In the genomic region with DNA sequence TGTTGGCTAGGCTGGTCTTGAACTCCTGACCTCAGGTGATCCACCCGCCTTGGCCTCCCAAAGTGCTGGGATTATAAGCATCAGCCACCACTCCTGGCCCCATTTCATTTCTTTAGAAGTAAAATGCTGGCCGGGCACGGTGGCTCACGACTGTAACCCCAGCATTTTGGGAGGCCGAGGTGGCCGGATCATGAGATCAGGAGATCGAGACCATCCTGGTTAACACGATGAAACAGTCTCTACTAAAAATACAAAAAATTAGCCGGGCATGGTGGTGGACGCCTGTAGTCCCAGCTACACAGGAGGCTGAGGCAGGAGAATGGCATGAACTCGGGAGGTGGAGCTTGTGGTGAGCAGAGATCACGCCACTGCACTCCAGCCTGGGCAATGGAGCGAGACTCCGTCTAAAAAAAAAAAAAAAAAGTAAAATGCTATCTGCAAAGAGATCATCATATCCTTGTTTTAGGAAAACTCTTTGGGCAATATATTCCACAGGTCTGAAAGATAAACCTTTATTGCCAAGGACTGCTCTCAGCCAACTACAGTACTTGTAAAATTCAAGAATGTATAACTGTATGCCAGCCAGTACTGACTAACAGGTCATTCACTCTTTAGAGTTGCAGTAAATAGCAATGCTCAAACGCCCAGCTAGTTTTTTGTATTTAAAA, we compare ENCODE assay signal across 27 cellular contexts. TPM values are rescaled to one million over a fixed set of nuclear protein-coding genes. Genes with fewer than 3 reads are reported as not detected.
A peak's percentile ranks its signal among the peaks of the same experiment; 100 is the strongest.
DNase-seq lines count a peak whose midpoint lies in the region; ATAC-seq and TF ChIP-seq lines count a peak whose summit lies in the region.
"Had no signal": no experiment of that assay in that cellular context is flagged by ENCODE, and none has a peak within 500 bp of the region (broad histone marks: within the 10 kb centered on the region; RNA-seq: fewer than 3 reads in every experiment).

No MANE protein-coding gene starts in this region.

- DNase-seq in left ventricle myocardium inferior (no peak), heart right ventricle (no peak), RWPE2 (ENCODE audit: low spot score) (no peak), uterus (no peak), SW 1271 (lab: John Stamatoyannopoulos, UW) (no peak), coronary artery (ENCODE audit: low spot score) (no peak)
- DNase-seq in activated CD4-positive, alpha-beta memory T cell treated with anti-CD3 and anti-CD28 coated beads for 36 hours: no peak
- DNase-seq: activated CD8-positive, alpha-beta memory T cell treated with anti-CD3 and anti-CD28 coated beads for 24 hours; C1 segment of cervical spinal cord; DMS 273 treated with DMSO at 0.1 percent for 48 hours; GOT3; head of caudate nucleus; naive thymus-derived CD4-positive, alpha-beta T cell; NCI-H187 treated with DMSO at 0.1 percent for 48 hours; NCI-H446; Right ventricle myocardium superior; stimulated activated CD8-positive, alpha-beta memory T cell treated with anti-CD3 and anti-CD28 coated beads, Interleukin-4, amount 100 ng/mL, for 48 hours had no signal

- TF ChIP-seq EP300 in gastroesophageal sphincter (IDR thresholded peaks at IDR 0.05): no peak

- ATAC-seq in heart right ventricle (no peak), RWPE2 (ENCODE audit: low read depth) (no peak), gastroesophageal sphincter (no peak)
- ATAC-seq: esophagus mucosa; naive thymus-derived CD4-positive, alpha-beta T cell; WTC11 had no signal

- H3K4me1 ChIP-seq in left ventricle myocardium inferior: peaks cover 66% of the 10 kb centered on the region
- peaks cover 0 to 41% (median 20%) of the 10 kb centered on the region in 9 donors for H3K4me1 ChIP-seq in heart right ventricle
- peaks cover 19% of the 10 kb centered on the region for H3K4me1 ChIP-seq in RWPE2 (ENCODE audit: insufficient read depth, poor library complexity, severe bottlenecking)
- H3K4me1 ChIP-seq in gastroesophageal sphincter: peaks cover 0 to 73% (median 4%) of the 10 kb centered on the region in 3 donors
- no peaks in the 10 kb centered on the region for H3K4me1 ChIP-seq in uterus

- H3K27me3 ChIP-seq in left ventricle myocardium inferior (ENCODE audit: low read depth) (peaks cover 32% of the 10 kb centered on the region), heart right ventricle (peaks cover 0 to 64% (median 15%) of the 10 kb centered on the region in 7 donors), RWPE2 (ENCODE audit: insufficient read depth, poor library complexity, severe bottlenecking) (no peaks in the 10 kb centered on the region), gastroesophageal sphincter (peaks cover 50% of the 10 kb centered on the region), uterus (no peaks in the 10 kb centered on the region)
- H3K27me3 ChIP-seq: cardiac muscle cell had no signal

- no peaks in the 10 kb centered on the region for H3K9me3 Mint-ChIP-seq in activated CD4-positive, alpha-beta memory T cell treated with anti-CD3 and anti-CD28 coated beads for 36 hours
- H3K9me3 Mint-ChIP-seq: naive thymus-derived CD4-positive, alpha-beta T cell; T-helper 1 cell treated with Interleukin-12 subunit alpha and Interleukin-12 subunit beta and Interleukin-4 antibody, amounts not matched to agents 30 μg/mL and 1 μg/mL, for 36 hours; WTC11 had no signal

- intact Hi-C loops in left ventricle myocardium inferior (cut with micrococcal nuclease): loop anchor here (5.0 kb wide), 1 partner anchor 39 kb away; no protein-coding TSS in a partner anchor
- intact Hi-C loops in heart right ventricle (cut with DNase I): loop anchor here in 1 of 10 donors (5.0 kb wide), 1 partner anchor 39 kb away; no protein-coding TSS in a partner anchor
- intact Hi-C loops in uterus (cut with DNase I; ENCODE audit: low total_unique reads): no loop called here
- intact Hi-C loops in activated CD4-positive, alpha-beta memory T cell treated with anti-CD3 and anti-CD28 coated beads for 36 hours (cut with micrococcal nuclease): no loop called here

- no peak for TF ChIP-seq CTCF in left ventricle myocardium inferior (IDR thresholded peaks at IDR 0.05; ENCODE audit: borderline replicate concordance)
- TF ChIP-seq CTCF in heart right ventricle (IDR thresholded peaks at IDR 0.05): no peak
- no peak for TF ChIP-seq CTCF in RWPE2 (IDR thresholded peaks at IDR 0.05; ENCODE audit: poor library complexity, severe bottlenecking)
- TF ChIP-seq CTCF in gastroesophageal sphincter (IDR thresholded peaks at IDR 0.05): no peak
- no peak for TF ChIP-seq CTCF in uterus (IDR thresholded peaks at IDR 0.05)
- no peak for TF ChIP-seq CTCF in coronary artery (IDR thresholded peaks at IDR 0.05)

- H3K9me3 ChIP-seq in left ventricle myocardium inferior (replicated peaks) (no peaks in the 10 kb centered on the region), heart right ventricle (no peaks in the 10 kb centered on the region), RWPE2 (ENCODE audit: severe bottlenecking) (no peaks in the 10 kb centered on the region), gastroesophageal sphincter (no peaks in the 10 kb centered on the region), uterus (no peaks in the 10 kb centered on the region)
- H3K9me3 ChIP-seq: suprapubic skin had no signal

- TF ChIP-seq POLR2A in gastroesophageal sphincter (IDR thresholded peaks at IDR 0.05) (no peak), uterus (IDR thresholded peaks at IDR 0.05) (no peak)

- WGBS in heart right ventricle, 2 donors: 84 to 85% methylated on average over 15 of the region's 15 CpGs
- 55 to 62% methylated on average over 6 to 9 of the region's 15 CpGs for WGBS in gastroesophageal sphincter (ENCODE audit: low coverage in 1 of 2), 2 donors

- H3K4me3 Mint-ChIP-seq in activated CD4-positive, alpha-beta memory T cell treated with anti-CD3 and anti-CD28 coated beads for 36 hours: no peak overlapping the region
- H3K4me3 Mint-ChIP-seq: naive thymus-derived CD4-positive, alpha-beta T cell; T-helper 1 cell treated with Interleukin-12 subunit alpha and Interleukin-12 subunit beta and Interleukin-4 antibody, amounts not matched to agents 30 μg/mL and 1 μg/mL, for 36 hours had no signal

- no peaks in the 10 kb centered on the region for H3K36me3 ChIP-seq in left ventricle myocardium inferior
- no peaks in the 10 kb centered on the region for H3K36me3 ChIP-seq in heart right ventricle
- H3K36me3 ChIP-seq in RWPE2 (ENCODE audit: low read depth): 0 out of 2 replicates have a peak, but pooled peaks cover 3% of the 10 kb centered on the region
- no peaks in the 10 kb centered on the region for H3K36me3 ChIP-seq in gastroesophageal sphincter
- H3K36me3 ChIP-seq in uterus: no peaks in the 10 kb centered on the region
- H3K36me3 ChIP-seq: cardiac muscle cell, suprapubic skin had no signal

- H3K4me1 Mint-ChIP-seq in activated CD4-positive, alpha-beta memory T cell treated with anti-CD3 and anti-CD28 coated beads for 36 hours (ENCODE audit: low read depth): peaks cover 12% of the 10 kb centered on the region

- peak overlapping the region; percentile 94 for H3K27ac ChIP-seq in left ventricle myocardium inferior (replicated peaks)
- H3K27ac ChIP-seq in heart right ventricle: peak overlapping the region in 3 of 10 donors; percentile 1 to 35 (median 1)
- H3K27ac ChIP-seq in RWPE2 (ENCODE audit: poor library complexity, severe bottlenecking): peak overlapping the region; percentile 61
- H3K27ac ChIP-seq in gastroesophageal sphincter: peak overlapping the region in 3 of 4 donors; percentile 19 to 93 (median 61)
- H3K27ac ChIP-seq in uterus: peak overlapping the region; percentile 98
- no peak overlapping the region for H3K27ac ChIP-seq in coronary artery
- H3K27ac ChIP-seq: 22Rv1, cardiac muscle cell, suprapubic skin had no signal

- H3K27me3 Mint-ChIP-seq in activated CD4-positive, alpha-beta memory T cell treated with anti-CD3 and anti-CD28 coated beads for 36 hours: peaks cover 32% of the 10 kb centered on the region

- H3K4me3 ChIP-seq in left ventricle myocardium inferior (peak overlapping the region; percentile 80), heart right ventricle (peak overlapping the region in 2 of 10 donors; percentile 84 to 86), RWPE2 (ENCODE audit: severe bottlenecking) (no peak overlapping the region), gastroesophageal sphincter (no peak overlapping the region), uterus (no peak overlapping the region), coronary artery (no peak overlapping the region)
- H3K4me3 ChIP-seq: cardiac muscle cell, lung, smooth muscle cell, suprapubic skin had no signal

- no peaks in the 10 kb centered on the region for H3K36me3 Mint-ChIP-seq in activated CD4-positive, alpha-beta memory T cell treated with anti-CD3 and anti-CD28 coated beads for 36 hours

- POLR2A ChIA-PET in activated CD4-positive, alpha-beta memory T cell treated with anti-CD3 and anti-CD28 coated beads for 36 hours (lab: Charles Lee): interaction anchor here (0.7 kb wide), 1 partner anchor 17 kb away, joined by 5 read pairs; no protein-coding TSS in a partner anchor

- no peak overlapping the region for H3K27ac Mint-ChIP-seq in activated CD4-positive, alpha-beta memory T cell treated with anti-CD3 and anti-CD28 coated beads for 36 hours
- H3K27ac Mint-ChIP-seq: naive thymus-derived CD4-positive, alpha-beta T cell; T-helper 1 cell treated with Interleukin-12 subunit alpha and Interleukin-12 subunit beta and Interleukin-4 antibody, amounts not matched to agents 30 μg/mL and 1 μg/mL, for 36 hours; WTC11 had no signal

- CTCF ChIA-PET in activated CD4-positive, alpha-beta memory T cell treated with anti-CD3 and anti-CD28 coated beads for 36 hours (lab: Charles Lee): interaction anchor here (0.7 kb wide), 1 partner anchor 35 kb away, joined by 5 read pairs; no protein-coding TSS in a partner anchor

RNA-seq across cellular contexts. Expression of a gene that starts 3.8 kb away (rescaled TPM):
- total RNA-seq in left ventricle myocardium inferior (18.8 TPM), heart right ventricle (10 to 100 TPM; 13.9 to 41.5 (median 23.8) TPM), gastroesophageal sphincter (10 to 100 TPM; 28.2 to 78.3 (median 44.5) TPM), uterus (10 to 100 TPM; 10.6 to 79.4 (median 50.2) TPM)
- polyA plus RNA-seq in heart right ventricle: 10 to 100 TPM; 10.9 to 17.0 TPM
- total RNA-seq in activated CD4-positive, alpha-beta memory T cell treated with anti-CD3 and anti-CD28 coated beads for 36 hours: 1 to 10 TPM; 1.9 to 2.7 TPM
- polyA plus RNA-seq: naive thymus-derived CD4-positive, alpha-beta T cell had no signal

RNA-seq across cellular contexts. Expression of a gene that starts 21.4 kb away (rescaled TPM):
- total RNA-seq in left ventricle myocardium inferior (18.3 TPM), heart right ventricle (10 to 100 TPM in 4 of 10 donors, 1 to 10 TPM in 6; 4.7 to 26.6 (median 8.1) TPM), gastroesophageal sphincter (1 to 10 TPM; 1.1 to 2.5 (median 1.5) TPM), uterus (1 to 10 TPM in 2 of 4 donors, not detected in 2; 2.7 to 8.8 TPM)
- 10 to 100 TPM; 24.3 to 61.9 TPM for polyA plus RNA-seq in heart right ventricle
- not detected for total RNA-seq in activated CD4-positive, alpha-beta memory T cell treated with anti-CD3 and anti-CD28 coated beads for 36 hours
- total RNA-seq: cardiac muscle cell; dermis microvascular lymphatic vessel endothelial cell; naive thymus-derived CD4-positive, alpha-beta T cell; smooth muscle cell; suprapubic skin; WTC11 had no signal
- polyA plus RNA-seq: naive thymus-derived CD4-positive, alpha-beta T cell had no signal

Comparison
In these comparisons a context has a peak if more than half of its experiments do, and no peak if none do; other contexts are left out.
1. H3K27ac ChIP-seq: peak in left ventricle myocardium inferior (single experiment), RWPE2 (single experiment), gastroesophageal sphincter (3 of 4) and uterus (2 of 2); none in coronary artery (0 of 2).